ENCODE assay signal across 8 cellular contexts in genomic region chr2:95403204-95403721, GRCh38. TPM values are rescaled to one million over a fixed set of nuclear protein-coding genes. Genes with fewer than 3 reads are reported as not detected.
DNase-seq lines count a peak whose midpoint lies in the region; ATAC-seq and TF ChIP-seq lines count a peak whose summit lies in the region.
"Not testable (repeated sequence)": the region's sequence is repeated elsewhere in the genome, so short reads cannot be mapped to it uniquely, and the experiment has no call there.

No MANE protein-coding gene starts in this region.

- not testable (repeated sequence) for H3K9me3 ChIP-seq in naive thymus-derived CD4-positive, alpha-beta T cell (ENCODE audit: control insufficient read depth in 2 of 3, low read length in 3 of 3)

- H3K4me3 ChIP-seq in H7 (ENCODE audit: insufficient read depth, low read depth, low read length) (peak overlapping the region; percentile 95), LNCaP clone FGC (ENCODE audit: low read depth, low read length) (peak overlapping the region; percentile 98)
- peak overlapping the region; percentile 94 for H3K4me3 ChIP-seq in naive thymus-derived CD4-positive, alpha-beta T cell (ENCODE audit: low read length)

- not testable (repeated sequence) for H3K27me3 Mint-ChIP-seq in naive thymus-derived CD4-positive, alpha-beta T cell

- H3K9me3 Mint-ChIP-seq in naive thymus-derived CD4-positive, alpha-beta T cell = not testable (repeated sequence)

- H3K4me1 Mint-ChIP-seq in naive thymus-derived CD4-positive, alpha-beta T cell = peaks cover 14 to 26% (median 23%) of the 10 kb centered on the region in 7 donors

- peak; percentile 83 for ATAC-seq in SK-N-SH treated with all-trans-retinoic acid at 6 μM for 48 hours
- peak; percentile 43 for ATAC-seq in naive thymus-derived CD4-positive, alpha-beta T cell

- H3K36me3 Mint-ChIP-seq in naive thymus-derived CD4-positive, alpha-beta T cell = not testable (repeated sequence)

- H3K4me3 Mint-ChIP-seq in naive thymus-derived CD4-positive, alpha-beta T cell = peak overlapping the region; percentile 91 to 99 (median 97)

- not testable (repeated sequence) for H3K36me3 ChIP-seq in H7 (replicated peaks; ENCODE audit: control insufficient read depth, insufficient read depth, low read length); naive thymus-derived CD4-positive, alpha-beta T cell (ENCODE audit: control insufficient read depth in 2 of 3, insufficient read depth in 3 of 3, low read length in 3 of 3)

- POLR2A ChIA-PET in naive thymus-derived CD4-positive, alpha-beta T cell (lab: Charles Lee) = interaction anchor here (1.5 kb wide), 1 partner anchor 234 kb away, joined by 4 read pairs; no protein-coding TSS in a partner anchor

- H3K27me3 ChIP-seq in H7 (ENCODE audit: control insufficient read depth, insufficient read depth, low read length); naive thymus-derived CD4-positive, alpha-beta T cell (ENCODE audit: control insufficient read depth in 2 of 2, insufficient read depth in 2 of 2, low read length in 2 of 2): not testable (repeated sequence)

- peak overlapping the region; percentile 86 to 98 (median 94) for H3K27ac Mint-ChIP-seq in naive thymus-derived CD4-positive, alpha-beta T cell

- CTCF ChIA-PET in naive thymus-derived CD4-positive, alpha-beta T cell (lab: Charles Lee) = interaction anchor here (1.5 kb wide), 1 partner anchor 238 kb away, joined by 4 read pairs; the partner anchor contains the start of gene ZNF2

- H3K27ac ChIP-seq in naive thymus-derived CD4-positive, alpha-beta T cell (ENCODE audit: low read depth, low read length) = peak overlapping the region; percentile 87
- H3K27ac ChIP-seq in substantia nigra (ENCODE audit: low read depth, low read length, poor library complexity, severe bottlenecking) = peak overlapping the region; percentile 83

- intact Hi-C loops in naive thymus-derived CD4-positive, alpha-beta T cell (cut with micrococcal nuclease) = loop anchor here (2.0 to 5.0 kb wide), 3 partner anchors 124 to 380 kb away; no protein-coding TSS in a partner anchor

- not testable (repeated sequence) for H3K4me1 ChIP-seq in naive thymus-derived CD4-positive, alpha-beta T cell (ENCODE audit: control insufficient read depth in 2 of 2, insufficient read depth in 2 of 2, low read length in 2 of 2)

- peak; percentile 56 for DNase-seq in EL
- DNase-seq in H7 = peak; percentile 32
- not testable (repeated sequence) for DNase-seq in LNCaP clone FGC (ENCODE audit: low read depth)
- peak; percentile 43 for DNase-seq in amniotic epithelial cell (ENCODE audit: low read depth)
- peak; percentile 38 for DNase-seq in globus pallidus (ENCODE audit: low spot score)
- peak in 7 of 9 donors; percentile 18 to 45 (median 28) for DNase-seq in naive thymus-derived CD4-positive, alpha-beta T cell
- peak in 25 of 49 donors; percentile 7 to 60 (median 23) for DNase-seq in substantia nigra (lab: John Stamatoyannopoulos, UW)

- TF ChIP-seq CTCF in LNCaP clone FGC (IDR thresholded peaks at IDR 0.05; ENCODE audit: control insufficient read depth, extremely low read depth, insufficient read depth) = peak; percentile 34

RNA-seq across cellular contexts. Expression of gene FAHD2A, which starts 0.8 kb away (rescaled TPM):
- 37.1 and 49.3 TPM in 2 replicates for total RNA-seq in H7 (2014; rRNA removed; shearing (Covaris generic))
- 10 to 100 TPM; 22.6 to 41.4 (median 33.7) TPM for total RNA-seq in naive thymus-derived CD4-positive, alpha-beta T cell
- 10 to 100 TPM; 17.9 to 20.5 TPM for polyA plus RNA-seq in naive thymus-derived CD4-positive, alpha-beta T cell
